8 cellular contexts compared by ENCODE assay signal in genomic region chr4:158171456-158171790, GRCh38. TPM values are rescaled to one million over a fixed set of nuclear protein-coding genes. Genes with fewer than 3 reads are reported as not detected.
DNase-seq lines count a peak whose midpoint lies in the region; ATAC-seq and TF ChIP-seq lines count a peak whose summit lies in the region.

No MANE protein-coding gene starts in this region.

- H3K9me2 ChIP-seq in hepatocyte (replicated peaks; ENCODE audit: insufficient read depth): no peaks in the 10 kb centered on the region

- peaks cover 0 to 47% (median 0%) of the 10 kb centered on the region in 11 experiments; a peak in 9 of 22 replicates for H3K36me3 ChIP-seq in BLaER1 treated with 17β-estradiol and CSF1 and Interleukin-3, amounts not matched to agents 10 nM and 100 nM
- no peaks in the 10 kb centered on the region for H3K36me3 ChIP-seq in body of pancreas (replicated peaks in 1 of 2; ENCODE audit: insufficient read depth in 1 of 2, low read depth in 2 of 2)
- no peaks in the 10 kb centered on the region for H3K36me3 ChIP-seq in hepatocyte (replicated peaks; ENCODE audit: insufficient read depth, low read depth)

- H3K9me3 ChIP-seq in BLaER1 treated with 17β-estradiol and CSF1 and Interleukin-3, amounts not matched to agents 10 nM and 100 nM (replicated peaks in 1 of 11): peaks cover 0 to 28% (median 0%) of the 10 kb centered on the region in 11 experiments; a peak in 10 of 22 replicates
- H3K9me3 ChIP-seq in body of pancreas (no peaks in the 10 kb centered on the region), hepatocyte (ENCODE audit: low read depth) (no peaks in the 10 kb centered on the region)

- peak overlapping the region in 5 of 11 experiments; percentile 67 to 99 (median 88); a peak in 10 of 22 replicates for H3K4me2 ChIP-seq in BLaER1 treated with 17β-estradiol and CSF1 and Interleukin-3, amounts not matched to agents 10 nM and 100 nM
- peak overlapping the region; percentile 66 for H3K4me2 ChIP-seq in hepatocyte

- H3K27me3 ChIP-seq in BLaER1 treated with 17β-estradiol and CSF1 and Interleukin-3, amounts not matched to agents 10 nM and 100 nM: no peaks in the 10 kb centered on the region
- H3K27me3 ChIP-seq in body of pancreas (no peaks in the 10 kb centered on the region), hepatocyte (no peaks in the 10 kb centered on the region)

- H3K9ac ChIP-seq in BLaER1 treated with 17β-estradiol and CSF1 and Interleukin-3, amounts not matched to agents 10 nM and 100 nM: peak overlapping the region in 6 of 11 experiments; percentile 60 to 89 (median 84); a peak in 11 of 22 replicates

- H4K20me1 ChIP-seq in BLaER1 treated with 17β-estradiol and CSF1 and Interleukin-3, amounts not matched to agents 10 nM and 100 nM: no peaks in the 10 kb centered on the region; a peak in 1 of 22 replicates
- H4K20me1 ChIP-seq in hepatocyte (ENCODE audit: insufficient read depth, poor library complexity, severe bottlenecking): no peaks in the 10 kb centered on the region

- TF ChIP-seq CTCF in body of pancreas (IDR thresholded peaks at IDR 0.05) (no peak), hepatocyte (IDR thresholded peaks at IDR 0.05; ENCODE audit: poor library complexity) (no peak), retinal pigment epithelial cell (conservative IDR thresholded peaks at IDR 0.05; ENCODE audit: low read depth, low read length) (no peak)

- H3K27ac ChIP-seq in BLaER1 treated with 17β-estradiol and CSF1 and Interleukin-3, amounts not matched to agents 10 nM and 100 nM: peak overlapping the region in 5 of 11 experiments; percentile 77 to 90 (median 87); a peak in 11 of 22 replicates
- peak overlapping the region in 3 of 4 donors; percentile 53 to 74 (median 57) for H3K27ac ChIP-seq in body of pancreas
- peak overlapping the region; percentile 87 for H3K27ac ChIP-seq in hepatocyte

- H3K79me2 ChIP-seq in hepatocyte: peaks cover 70% of the 10 kb centered on the region

- peak overlapping the region in 5 of 10 experiments; percentile 50 to 70 (median 68); a peak in 11 of 20 replicates for H3K4me3 ChIP-seq in BLaER1 treated with 17β-estradiol and CSF1 and Interleukin-3, amounts not matched to agents 10 nM and 100 nM
- H3K4me3 ChIP-seq in body of pancreas (peak overlapping the region in 1 of 2 donors; percentile 29), hepatocyte (peak overlapping the region; percentile 30), retinal pigment epithelial cell (ENCODE audit: low read length) (peak overlapping the region; percentile 45)

- TF ChIP-seq POLR2A in body of pancreas (IDR thresholded peaks at IDR 0.05): no peak

- 28 to 35% methylated on average over 6 of the region's 6 CpGs for WGBS in body of pancreas, 2 donors
- 18% methylated on average over 6 of the region's 6 CpGs for WGBS in hepatocyte (ENCODE audit: low lambda C conversion rate, missing lambda C conversion rate)

- intact Hi-C loops in body of pancreas (cut with DNase I): no loop called here

- H3K4me1 ChIP-seq in BLaER1 treated with 17β-estradiol and CSF1 and Interleukin-3, amounts not matched to agents 10 nM and 100 nM: peaks cover 5 to 68% (median 14%) of the 10 kb centered on the region in 10 experiments; a peak in 17 of 20 replicates
- H3K4me1 ChIP-seq in body of pancreas (peaks cover 53% of the 10 kb centered on the region), hepatocyte (ENCODE audit: insufficient read depth) (peaks cover 33% of the 10 kb centered on the region)

- H2AFZ ChIP-seq in hepatocyte: peak overlapping the region; percentile 50

- ATAC-seq in body of pancreas: no peak
- no peak for ATAC-seq in GM18517 (IDR thresholded peaks at IDR 0.05; ENCODE audit: unreplicated experiment)
- no peak for ATAC-seq in GM21381 (IDR thresholded peaks at IDR 0.05; ENCODE audit: unreplicated experiment)

- DNase-seq in body of pancreas (no peak), hepatocyte (ENCODE audit: low spot score) (no peak), retinal pigment epithelial cell (ENCODE audit: low read depth) (no peak), DMS 273 treated with DMSO at 0.1 percent for 48 hours (lab: John Stamatoyannopoulos, UW) (no peak), SIG-M5 (lab: John Stamatoyannopoulos, UW) (no peak)

RNA-seq across cellular contexts. Expression of gene GASK1B, which starts 1.4 kb away (rescaled TPM):
- total RNA-seq in body of pancreas (10 to 100 TPM; 15.5 to 22.3 TPM), hepatocyte (88.8 and 89.8 TPM in 2 replicates)
- 27.2 and 30.9 TPM in 2 replicates for polyA plus RNA-seq in hepatocyte

RNA-seq across cellular contexts. Expression of gene TMEM144, which starts 38.9 kb away (rescaled TPM):
- 10 to 100 TPM; 10.5 to 13.0 TPM for total RNA-seq in body of pancreas
- 58.9 and 68.5 TPM in 2 replicates for total RNA-seq in hepatocyte
- polyA plus RNA-seq in hepatocyte: 17.5 and 18.4 TPM in 2 replicates
